ENCODE assay signal across 1 cellular context in genomic region chr14:37784203-37784826, GRCh38.
A peak's percentile ranks its signal among the peaks of the same experiment; 100 is the strongest.
DNase-seq lines count a peak whose midpoint lies in the region; ATAC-seq, FAIRE-seq and TF ChIP-seq lines count a peak whose summit lies in the region.
"Not testable (repeated sequence)": the region's sequence is repeated elsewhere in the genome, so short reads cannot be mapped to it uniquely, and the experiment has no call there.

No MANE protein-coding gene starts in this region.

- H3K4me2 ChIP-seq in HepG2 (ENCODE audit: low read depth, low read length) = not testable (repeated sequence)

- FAIRE-seq in HepG2 (lab: Jason Lieb, UNC) = not testable (repeated sequence)

- CTCF ChIA-PET in HepG2 (lab: Yijun Ruan, JAX; ENCODE audit: low intra/inter-chr PET ratio, low total read pairs) = not testable (repeated sequence)

- TF ChIP-seq EP300 in HepG2 (IDR thresholded peaks at IDR 0.05; ENCODE audit: low read depth in 2 of 2, low read length in 2 of 2) = peak in 1 of 2 experiments; percentile 29; a peak in 1 of 4 replicates
- TF ChIP-seq EP300 in HepG2 (CRISPR knock-in tag; IDR thresholded peaks at IDR 0.05; ENCODE audit: borderline replicate concordance) = not testable (repeated sequence)

- not testable (repeated sequence) for DNase-seq in HepG2 (ENCODE audit: low spot score)

- not testable (repeated sequence) for H3K36me3 ChIP-seq in HepG2 (replicated peaks in 1 of 2; ENCODE audit: control insufficient read depth in 1 of 2, insufficient read depth in 2 of 2, low read length in 2 of 2)

- intact Hi-C loops in HepG2 (cut with micrococcal nuclease; ENCODE audit: unreplicated experiment) = not testable (repeated sequence)

- not testable (repeated sequence) for H3K27me3 ChIP-seq in HepG2 (ENCODE audit: control insufficient read depth in 1 of 2, insufficient read depth in 2 of 2, low read length in 2 of 2)

- POLR2A ChIA-PET in HepG2 (lab: Yijun Ruan, JAX) = interaction anchor here (1.2 to 3.8 kb wide), 2 partner anchors 81 to 82 kb away, joined by 3 to 14 read pairs; no protein-coding TSS in a partner anchor

- not testable (repeated sequence) for H2AFZ ChIP-seq in HepG2 (ENCODE audit: low read length)

- not testable (repeated sequence) for H3K9ac ChIP-seq in HepG2 (ENCODE audit: insufficient read depth, low read depth, low read length)

- TF ChIP-seq CTCF in HepG2 (CRISPR knock-in tag; IDR thresholded peaks at IDR 0.05) = not testable (repeated sequence)

- TF ChIP-seq POLR2A in HepG2 (IDR thresholded peaks at IDR 0.05; ENCODE audit: insufficient read depth in 1 of 2, low read depth in 2 of 2, low read length in 2 of 2) = not testable (repeated sequence)

- H3K4me1 ChIP-seq in HepG2 (ENCODE audit: insufficient read depth, low read length) = peaks cover 46% of the 10 kb centered on the region

- H3K4me3 ChIP-seq in HepG2 (replicated peaks in 1 of 3; ENCODE audit: insufficient read depth in 1 of 3, low read depth in 2 of 3, low read length in 3 of 3) = not testable (repeated sequence)

- H3K79me2 ChIP-seq in HepG2 (ENCODE audit: insufficient read depth, low read length) = not testable (repeated sequence)

- H4K20me1 ChIP-seq in HepG2 (ENCODE audit: insufficient read depth, low read length) = not testable (repeated sequence)

- not testable (repeated sequence) for H3K9me3 ChIP-seq in HepG2 (ENCODE audit: low read length)

- not testable (repeated sequence) for TF ChIP-seq RAD21 in HepG2 (CRISPR knock-in tag; IDR thresholded peaks at IDR 0.05)

- WGBS in HepG2 (ENCODE audit: low lambda C conversion rate) = 37% methylated on average over 3 of the region's 3 CpGs

- in situ Hi-C loops in HepG2 (cut with HindIII; ENCODE audit: extremely low pct_ligation_motif_present, low pct_unique_long_range_greater_than_20kb) = not testable (repeated sequence)

- H3K27ac ChIP-seq in HepG2 (ENCODE audit: extremely low read length, insufficient read depth, low read length) = not testable (repeated sequence)

- BruUV-seq in HepG2 (replicated peaks; lab: Mats Ljungman, UMichigan) = not testable (repeated sequence)

- ATAC-seq in HepG2 = not testable (repeated sequence)

TF ChIP-seq in HepG2, 621 proteins besides CTCF, POLR2A, EP300 and RAD21 (continues in another document):
- TF ChIP-seq ZNF644 (CRISPR knock-in tag; IDR thresholded peaks at IDR 0.05; ENCODE audit: low read depth) (0 out of 2 replicates have a peak, but pooled peaks have one; percentile 14), ATF7 (IDR thresholded peaks at IDR 0.05) (peak; percentile 12; the same call in 1 of the 2 replicates), PITX1 (CRISPR knock-in tag; IDR thresholded peaks at IDR 0.05) (peak; percentile 83), ZNF670 (CRISPR knock-in tag; IDR thresholded peaks at IDR 0.05; ENCODE audit: borderline replicate concordance) (peak; percentile 33; the same call in 1 of the 2 replicates), MIXL1 (CRISPR knock-in tag; IDR thresholded peaks at IDR 0.05) (0 out of 2 replicates have a peak, but pooled peaks have one; percentile 28), CEBPG (CRISPR knock-in tag; IDR thresholded peaks at IDR 0.05) (0 out of 2 replicates have a peak, but pooled peaks have one; percentile 38), ZNF354B (CRISPR knock-in tag; IDR thresholded peaks at IDR 0.05) (peak; percentile 96; the same call in 1 of the 2 replicates), ZNF614 (CRISPR knock-in tag; IDR thresholded peaks at IDR 0.05; ENCODE audit: borderline replicate concordance) (0 out of 2 replicates have a peak, but pooled peaks have one; percentile 55), FOXK1 (CRISPR knock-in tag; IDR thresholded peaks at IDR 0.05; ENCODE audit: borderline replicate concordance, low read depth) (0 out of 2 replicates have a peak, but pooled peaks have one; percentile 26), KAT7 (CRISPR knock-in tag; IDR thresholded peaks at IDR 0.05; ENCODE audit: borderline replicate concordance) (0 out of 2 replicates have a peak, but pooled peaks have one; percentile 55), POGZ (CRISPR knock-in tag; IDR thresholded peaks at IDR 0.05) (peak; percentile 85), SKI (IDR thresholded peaks at IDR 0.05; ENCODE audit: partially characterized antibody) (peak; percentile 14), TARDBP (CRISPR knock-in tag; IDR thresholded peaks at IDR 0.05) (peak; percentile 51; the same call in 1 of the 2 replicates), HOMEZ (CRISPR knock-in tag; IDR thresholded peaks at IDR 0.05; ENCODE audit: low read depth) (peak; percentile 86; the same call in 1 of the 2 replicates), RXRB (CRISPR knock-in tag; IDR thresholded peaks at IDR 0.05; ENCODE audit: borderline replicate concordance) (peak; percentile 71), ONECUT2 (CRISPR knock-in tag; IDR thresholded peaks at IDR 0.05) (peak; percentile 89), SAP130 (CRISPR knock-in tag; IDR thresholded peaks at IDR 0.05; ENCODE audit: low read depth) (peak; percentile 29; the same call in 1 of the 2 replicates), ZBTB25 (CRISPR knock-in tag; IDR thresholded peaks at IDR 0.05) (peak; percentile 62; the same call in 1 of the 2 replicates), SOX5 (CRISPR knock-in tag; IDR thresholded peaks at IDR 0.05; ENCODE audit: borderline replicate concordance) (peak; percentile 67; the same call in 1 of the 2 replicates), HMGXB4 (CRISPR knock-in tag; IDR thresholded peaks at IDR 0.05; ENCODE audit: borderline replicate concordance in 1 of 2, low read depth in 1 of 2) (0 out of 4 replicates have a peak, but pooled peaks of 1 of the 2 experiments have one; percentile 13), DPF2 (CRISPR knock-in tag; IDR thresholded peaks at IDR 0.05; ENCODE audit: borderline replicate concordance, low read depth) (peak; percentile 7; the same call in 1 of the 2 replicates), SOX6 (CRISPR knock-in tag; IDR thresholded peaks at IDR 0.05) (peak; percentile 85), ZMYM4 (CRISPR knock-in tag; IDR thresholded peaks at IDR 0.05) (peak; percentile 53), ZNF710 (CRISPR knock-in tag; IDR thresholded peaks at IDR 0.05; ENCODE audit: borderline replicate concordance) (peak; percentile 93), GATAD2A (CRISPR knock-in tag; IDR thresholded peaks at IDR 0.05) (peak; percentile 91)
- TF ChIP-seq ATF7 (CRISPR knock-in tag; IDR thresholded peaks at IDR 0.05); SOX6 (IDR thresholded peaks at IDR 0.05): not testable (repeated sequence)
